Comparison of ENCODE assay signal across 26 cellular contexts in the genomic region with DNA sequence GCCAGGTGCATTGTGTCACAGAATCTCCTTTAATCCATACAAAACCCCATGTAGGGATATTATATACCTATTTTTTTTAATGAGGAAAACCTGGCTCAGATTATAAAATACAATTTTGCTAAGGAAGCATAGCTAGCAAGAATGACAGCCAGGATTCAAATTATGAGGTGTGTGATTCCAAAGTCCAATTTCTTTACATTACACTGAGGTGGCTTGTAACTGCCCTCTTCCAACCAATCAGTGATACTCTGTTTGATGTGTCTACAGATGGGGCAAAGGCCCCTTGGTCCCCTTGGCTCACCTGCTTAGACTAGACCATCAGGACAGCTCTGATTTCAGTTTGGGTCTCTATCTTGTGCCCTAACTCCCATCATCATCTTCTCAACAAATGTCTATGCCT.
"Had no signal": no experiment of that assay in that cellular context is flagged by ENCODE, and none has a peak within 500 bp of the region (broad histone marks: within the 10 kb centered on the region; RNA-seq: fewer than 3 reads in every experiment).

No MANE protein-coding gene starts in this region.

- H3K4me3 ChIP-seq: adrenal gland, body of pancreas, esophagus squamous epithelium, gastroesophageal sphincter had no signal

- H3K27ac ChIP-seq: adrenal gland, body of pancreas, esophagus squamous epithelium, WERI-Rb-1 had no signal

- ATAC-seq: activated CD4-positive, CD25-positive, alpha-beta regulatory T cell treated with anti-CD3 and anti-CD28 coated beads, Interleukin-2, amount 50 U/mL, for 24 hours; activated CD8-positive, alpha-beta T cell treated with anti-CD3 and anti-CD28 coated beads for 36 hours; activated naive CD8-positive, alpha-beta T cell treated with anti-CD3 and anti-CD28 coated beads, Interleukin-2, amount 50 U/mL, for 24 hours; activated T-cell treated with anti-CD3 and anti-CD28 coated beads, Interleukin-2, amount 50 U/mL, for 4 hours; body of pancreas; effector memory CD8-positive, alpha-beta T cell; gastroesophageal sphincter had no signal

- DNase-seq: activated B cell treated with CpG ODN at 0.5 μM for 24 hours; activated CD4-positive, alpha-beta T cell treated with anti-CD3 and anti-CD28 coated beads for 48 hours; activated CD4-positive, alpha-beta T cell treated with anti-CD3 and anti-CD28 coated beads, Interleukin-2, amount 50 U/mL, for 1 hour; activated CD4-positive, alpha-beta T cell treated with anti-CD3 and anti-CD28 coated beads, Interleukin-2, amount 50 U/mL, for 48 hours; activated CD8-positive, alpha-beta memory T cell treated with anti-CD3 and anti-CD28 coated beads for 24 hours; activated CD8-positive, alpha-beta T cell treated with anti-CD3 and anti-CD28 coated beads for 36 hours; activated effector memory CD4-positive, alpha-beta T cell treated with anti-CD3 and anti-CD28 coated beads, Interleukin-2, amount 50 U/mL, for 16 hours; activated naive CD4-positive, alpha-beta T cell treated with anti-CD3 and anti-CD28 coated beads for 36 hours; activated naive CD8-positive, alpha-beta T cell treated with anti-CD3 and anti-CD28 coated beads for 36 hours; activated naive CD8-positive, alpha-beta T cell treated with anti-CD3 and anti-CD28 coated beads, Interleukin-2, amount 50 U/mL, for 24 hours; activated T-cell treated with anti-CD3 and anti-CD28 coated beads, Interleukin-2, amount 50 U/mL, for 4 hours; adrenal gland; amygdala; aorta; body of pancreas; cortex of kidney; dermis blood vessel endothelial cell; effector CD4-positive, alpha-beta T cell; effector memory CD8-positive, alpha-beta T cell; erythroblast; esophagus squamous epithelium; foreskin melanocyte; T-helper 9 cell; WERI-Rb-1 had no signal

- H3K4me1 ChIP-seq: adrenal gland, body of pancreas, esophagus squamous epithelium had no signal

- H3K27me3 ChIP-seq: adrenal gland, body of pancreas, esophagus squamous epithelium, gastroesophageal sphincter had no signal

- H3K36me3 ChIP-seq: adrenal gland, WERI-Rb-1 had no signal

- H3K9me3 ChIP-seq: adrenal gland, body of pancreas, esophagus squamous epithelium, gastroesophageal sphincter had no signal
